In genomic region chr20:63009044-63009961, GRCh38 we compare ENCODE assay signal across 9 cellular contexts. TPM values are rescaled to one million over a fixed set of nuclear protein-coding genes. Genes with fewer than 3 reads are reported as not detected.
DNase-seq lines count a peak whose midpoint lies in the region; ATAC-seq and TF ChIP-seq lines count a peak whose summit lies in the region.
"Had no signal": no experiment of that assay in that cellular context is flagged by ENCODE, and none has a peak within 500 bp of the region (broad histone marks: within the 10 kb centered on the region; RNA-seq: fewer than 3 reads in every experiment).

No MANE protein-coding gene starts in this region.

- H4K20me1 ChIP-seq in DND-41 (ENCODE audit: insufficient read depth, low read length): peaks cover 15% of the 10 kb centered on the region

- H3K4me1 ChIP-seq in DND-41 (ENCODE audit: insufficient read depth, low read length) (peaks cover 70% of the 10 kb centered on the region), HUES6 (ENCODE audit: control insufficient read depth, insufficient read depth, low read length) (peaks cover 35% of the 10 kb centered on the region), Panc1 (ENCODE audit: control insufficient read depth, insufficient read depth, low read length) (peaks cover 6% of the 10 kb centered on the region), thymus (ENCODE audit: control insufficient read depth, insufficient read depth, low read length) (peaks cover 33% of the 10 kb centered on the region)

- H2AFZ ChIP-seq in DND-41 (ENCODE audit: low read depth, low read length): peak overlapping the region; percentile 48

- intact Hi-C loops in Panc1 (cut with micrococcal nuclease; ENCODE audit: unreplicated experiment): no loop called here

- ATAC-seq in DND-41 (ENCODE audit: insufficient read depth, low read depth) (peak; percentile 51), GM21423 (IDR thresholded peaks at IDR 0.05; ENCODE audit: unreplicated experiment) (peak; percentile 49), Panc1 (peak; percentile 91)

- H3K27me3 ChIP-seq in DND-41 (ENCODE audit: insufficient read depth, low read length, poor library complexity): peaks cover 4% of the 10 kb centered on the region
- peaks cover 98% of the 10 kb centered on the region for H3K27me3 ChIP-seq in HUES6 (ENCODE audit: control insufficient read depth, insufficient read depth, low read length)
- peaks cover 3% of the 10 kb centered on the region; the same call in 1 of the 2 replicates for H3K27me3 ChIP-seq in Panc1 (ENCODE audit: control insufficient read depth, insufficient read depth, low read length)
- peaks cover 37% of the 10 kb centered on the region for H3K27me3 ChIP-seq in thymus (ENCODE audit: control insufficient read depth, insufficient read depth)

- BruUV-seq in Panc1 (replicated peaks; lab: Mats Ljungman, UMichigan): no TSS peak

- H3K9ac ChIP-seq in DND-41 (ENCODE audit: low read depth, low read length) (peak overlapping the region; percentile 95), HUES6 (ENCODE audit: low read length) (no peak overlapping the region)

- 5% methylated on average over 54 of the region's 54 CpGs for WGBS in thymus

- CTCF ChIA-PET in Panc1 (lab: Charles Lee): interaction anchor here (1.0 to 1.6 kb wide), 2 partner anchors 37 to 71 kb away, joined by 4 to 13 read pairs; no protein-coding TSS in a partner anchor

- H3K4me2 ChIP-seq in DND-41 (ENCODE audit: insufficient read depth, low read length): peak overlapping the region; percentile 97

- TF ChIP-seq CTCF in DND-41 (IDR thresholded peaks at IDR 0.05; ENCODE audit: borderline replicate concordance, extremely low read depth, low read length, poor library complexity, severe bottlenecking) (peak; percentile 98), Panc1 (IDR thresholded peaks at IDR 0.05) (peak; percentile 94)

- H3K79me2 ChIP-seq in DND-41 (ENCODE audit: insufficient read depth, low read length): peaks cover 61% of the 10 kb centered on the region

- peak overlapping the region; percentile 64 to 95 for H3K4me3 ChIP-seq in DND-41 (ENCODE audit: low read depth in 1 of 2, low read length in 2 of 2)
- peak overlapping the region; percentile 48 for H3K4me3 ChIP-seq in HUES6 (ENCODE audit: low read depth, low read length)
- H3K4me3 ChIP-seq in Panc1 (ENCODE audit: low read depth in 2 of 2, low read length in 2 of 2): peak overlapping the region in 1 of 2 experiments; percentile 25; a peak in 1 of 4 replicates
- H3K4me3 ChIP-seq in thymus (ENCODE audit: low read length): peak overlapping the region; percentile 79

- peaks cover 24% of the 10 kb centered on the region for H3K9me3 ChIP-seq in DND-41 (ENCODE audit: insufficient read depth, low read length, severe bottlenecking)
- peaks cover 8% of the 10 kb centered on the region; the same call in 1 of the 2 replicates for H3K9me3 ChIP-seq in HUES6 (ENCODE audit: control insufficient read depth, insufficient read depth, low read depth, low read length)
- peaks cover 8% of the 10 kb centered on the region for H3K9me3 ChIP-seq in Panc1 (ENCODE audit: control insufficient read depth, insufficient read depth, low read depth, low read length)
- H3K9me3 ChIP-seq in thymus (ENCODE audit: control insufficient read depth): peaks cover 6% of the 10 kb centered on the region

- POLR2A ChIA-PET in Panc1 (lab: Charles Lee): no interaction called here

- H3K27ac ChIP-seq in DND-41 (ENCODE audit: low read length) (peak overlapping the region; percentile 94), HUES6 (ENCODE audit: low read depth, low read length) (no peak overlapping the region), Panc1 (ENCODE audit: low read length) (no peak overlapping the region), thymus (ENCODE audit: low read depth) (peak overlapping the region; percentile 90)

- peaks cover 24% of the 10 kb centered on the region for H3K36me3 ChIP-seq in DND-41 (ENCODE audit: insufficient read depth, low read length)
- no peaks in the 10 kb centered on the region for H3K36me3 ChIP-seq in HUES6 (ENCODE audit: control insufficient read depth, insufficient read depth, low read length)
- H3K36me3 ChIP-seq in Panc1 (ENCODE audit: control insufficient read depth, insufficient read depth, low read length): no peaks in the 10 kb centered on the region
- peaks cover 4% of the 10 kb centered on the region for H3K36me3 ChIP-seq in thymus (ENCODE audit: control insufficient read depth, insufficient read depth)

- in situ Hi-C loops in Panc1 (cut with HindIII; ENCODE audit: low pct_unique_long_range_greater_than_20kb, low sequenced_read_pairs): no loop called here

- DNase-seq in DND-41 (peak; percentile 94), Panc1 (ENCODE audit: low read depth, low spot score) (peak; percentile 41), fibroblast of peridontal ligament (ENCODE audit: extremely low read depth) (peak; percentile 50), nucleus accumbens (lab: John Stamatoyannopoulos, UW) (peak in 46 of 56 donors; percentile 4 to 77 (median 34))
- DNase-seq in activated T-cell treated with anti-CD3 and anti-CD28 coated beads, Interleukin-2, amount 50 U/mL, for 48 hours: peak; percentile 91

RNA-seq across cellular contexts. Expression of gene BHLHE23, which starts 2.5 kb away (rescaled TPM):
- not detected for total RNA-seq in Panc1 (2021; ENCODE audit: unreplicated experiment)
- polyA plus RNA-seq in Panc1 (2012; ENCODE audit: insufficient read length): not detected
- 0.37 TPM for polyA plus RNA-seq in thymus
- total RNA-seq: pulmonary artery endothelial cell had no signal

RNA-seq across cellular contexts. Expression of gene SLC17A9, which starts 56.8 kb away (rescaled TPM):
- total RNA-seq in Panc1 (2021; ENCODE audit: unreplicated experiment): 0.28 TPM
- polyA plus RNA-seq in Panc1 (2012; ENCODE audit: insufficient read length): not detected
- polyA plus RNA-seq in thymus: 10.0 TPM

Comparison
In these comparisons a context has a peak if more than half of its experiments do, and no peak if none do; other contexts are left out.
1. DNase-seq: peak in every context shown above with its lines; median percentile 94 in DND-41; 91 in activated T-cell treated with anti-CD3 and anti-CD28 coated beads, Interleukin-2, amount 50 U/mL, for 48 hours; 50 in fibroblast of peridontal ligament; 41 in Panc1; 34 in nucleus accumbens.
2. H3K27ac ChIP-seq: peak in DND-41 (single experiment) and thymus (single experiment); none in HUES6 (single experiment) and Panc1 (single experiment).
3. Peak in every context shown above with its lines, with median percentiles within 50 percentile points of each other: ATAC-seq.